23 cellular contexts compared by ENCODE assay signal in the genomic region with DNA sequence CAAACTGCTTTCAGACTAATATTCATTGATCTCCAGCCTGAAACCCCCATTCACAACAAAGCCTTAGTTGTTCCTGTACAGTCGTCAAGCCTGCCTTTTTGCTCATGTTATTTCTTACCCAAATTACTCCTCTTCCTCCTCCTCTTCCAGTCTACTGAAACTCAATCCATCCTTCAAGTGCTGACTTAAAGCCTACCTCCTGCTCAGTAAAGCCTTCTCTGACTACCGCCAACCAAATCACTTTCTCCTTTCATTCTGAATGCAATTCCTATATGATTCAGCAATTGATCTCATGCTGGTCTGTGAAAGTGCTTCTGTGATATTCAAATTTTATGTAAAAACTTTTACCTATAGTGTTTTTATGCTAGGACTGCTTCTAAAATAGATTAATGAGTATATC. TPM values are rescaled to one million over a fixed set of nuclear protein-coding genes. Genes with fewer than 3 reads are reported as not detected.
DNase-seq lines count a peak whose midpoint lies in the region; ATAC-seq and TF ChIP-seq lines count a peak whose summit lies in the region.
"Had no signal": no experiment of that assay in that cellular context is flagged by ENCODE, and none has a peak within 500 bp of the region (broad histone marks: within the 10 kb centered on the region; RNA-seq: fewer than 3 reads in every experiment).

No MANE protein-coding gene starts in this region.

- no peak for DNase-seq in MCF 10A (ENCODE audit: unreplicated experiment)
- no peak for DNase-seq in breast epithelium (ENCODE audit: low spot score in 2 of 2)
- no peak for DNase-seq in central memory CD8-positive, alpha-beta T cell (ENCODE audit: low spot score in 2 of 2)
- DNase-seq in left cardiac atrium = no peak
- DNase-seq in sigmoid colon = no peak
- no peak for DNase-seq in HK-2 (ENCODE audit: unreplicated experiment)
- DNase-seq: AML-193; CD4-positive, alpha-beta T cell; COR-L47; KBM-7; MG63; NCI-H1105 treated with DMSO at 0.1 percent for 48 hours; NCI-H146; NCI-H2029; NCI-H446 treated with DMSO at 0.1 percent for 48 hours; NCI-H526 treated with DMSO at 0.1 percent for 48 hours; PC-9; SJCRH30 had no signal

- TF ChIP-seq CTCF in MCF 10A (IDR thresholded peaks at IDR 0.05; ENCODE audit: unreplicated experiment) (no peak), breast epithelium (IDR thresholded peaks at IDR 0.05) (no peak), sigmoid colon (IDR thresholded peaks at IDR 0.05) (no peak)

- H3K9me3 ChIP-seq in breast epithelium (no peaks in the 10 kb centered on the region), HUES48 (ENCODE audit: control insufficient read depth, insufficient read depth, low read length) (no peaks in the 10 kb centered on the region), sigmoid colon (no peaks in the 10 kb centered on the region)
- H3K9me3 ChIP-seq: A549; BLaER1 treated with 17β-estradiol and CSF1 and Interleukin-3, amounts not matched to agents 10 nM and 100 nM; MG63; SJCRH30 had no signal

- ATAC-seq in central memory CD8-positive, alpha-beta T cell (replicated peaks; ENCODE audit: extremely low read depth, poor library complexity, severe bottlenecking) = no peak
- no peak for ATAC-seq in left cardiac atrium
- ATAC-seq: A549, Right ventricle myocardium inferior, SK-N-SH treated with all-trans-retinoic acid at 6 μM for 48 hours had no signal

- H3K27ac Mint-ChIP-seq in MCF 10A (ENCODE audit: low read depth, unreplicated experiment) = peak overlapping the region; percentile 0
- H3K27ac Mint-ChIP-seq in central memory CD8-positive, alpha-beta T cell (ENCODE audit: low read depth) = peak overlapping the region; percentile 11
- H3K27ac Mint-ChIP-seq: CD4-positive, alpha-beta T cell had no signal

- no peaks in the 10 kb centered on the region for H3K27me3 ChIP-seq in breast epithelium
- H3K27me3 ChIP-seq in HUES48 (ENCODE audit: control insufficient read depth, insufficient read depth, low read length) = no peaks in the 10 kb centered on the region
- no peaks in the 10 kb centered on the region for H3K27me3 ChIP-seq in sigmoid colon
- H3K27me3 ChIP-seq: BLaER1 treated with 17β-estradiol and CSF1 and Interleukin-3, amounts not matched to agents 10 nM and 100 nM; MG63; SJCRH30 had no signal

- WGBS in sigmoid colon, 2 donors = 85 to 90% methylated on average over 2 of the region's 2 CpGs

- intact Hi-C loops in MCF 10A (cut with micrococcal nuclease) (no loop called here), breast epithelium (cut with DNase I; ENCODE audit: low total_unique reads) (no loop called here), left cardiac atrium (cut with DNase I) (no loop called here), sigmoid colon (cut with DNase I) (no loop called here)

- H3K9ac ChIP-seq in HUES48 (ENCODE audit: low read depth, low read length) = no peak overlapping the region
- H3K9ac ChIP-seq: BLaER1 treated with 17β-estradiol and CSF1 and Interleukin-3, amounts not matched to agents 10 nM and 100 nM had no signal

- no peaks in the 10 kb centered on the region for H3K4me1 ChIP-seq in breast epithelium
- H3K4me1 ChIP-seq in HUES48 (ENCODE audit: control insufficient read depth, insufficient read depth, low read length) = peaks cover 9% of the 10 kb centered on the region
- H3K4me1 ChIP-seq in sigmoid colon = no peaks in the 10 kb centered on the region
- H3K4me1 ChIP-seq: A549; BLaER1 treated with 17β-estradiol and CSF1 and Interleukin-3, amounts not matched to agents 10 nM and 100 nM; SJCRH30 had no signal

- H3K36me3 ChIP-seq in breast epithelium (peaks cover 15% of the 10 kb centered on the region), HUES48 (ENCODE audit: control insufficient read depth, insufficient read depth, low read length) (peaks cover 84% of the 10 kb centered on the region), sigmoid colon (peaks cover 0 to 96% (median 37%) of the 10 kb centered on the region in 4 donors)

- H3K36me3 Mint-ChIP-seq in MCF 10A (ENCODE audit: insufficient read depth, unreplicated experiment) = peaks cover 98% of the 10 kb centered on the region
- H3K36me3 Mint-ChIP-seq in central memory CD8-positive, alpha-beta T cell (ENCODE audit: insufficient read depth) = peaks cover 75% of the 10 kb centered on the region

- CTCF ChIA-PET in MCF 10A (lab: Yijun Ruan, JAX) = interaction anchor here (1.0 to 1.1 kb wide), 2 partner anchors 16 to 24 kb away, joined by 4 read pairs; no protein-coding TSS in a partner anchor

- H3K27me3 Mint-ChIP-seq in MCF 10A (ENCODE audit: insufficient read depth, unreplicated experiment) = no peaks in the 10 kb centered on the region
- H3K27me3 Mint-ChIP-seq in central memory CD8-positive, alpha-beta T cell = no peaks in the 10 kb centered on the region
- H3K27me3 Mint-ChIP-seq: CD4-positive, alpha-beta T cell had no signal

- H3K27ac ChIP-seq in breast epithelium = no peak overlapping the region
- peak overlapping the region; percentile 44 for H3K27ac ChIP-seq in HUES48 (ENCODE audit: low read depth, low read length)
- no peak overlapping the region for H3K27ac ChIP-seq in sigmoid colon
- H3K27ac ChIP-seq: A549; BLaER1 treated with 17β-estradiol and CSF1 and Interleukin-3, amounts not matched to agents 10 nM and 100 nM; PC-9; SJCRH30 had no signal

- TF ChIP-seq EP300 in sigmoid colon (IDR thresholded peaks at IDR 0.05) = no peak

- TF ChIP-seq POLR2A in breast epithelium (IDR thresholded peaks at IDR 0.05) (no peak), sigmoid colon (IDR thresholded peaks at IDR 0.05) (no peak)

- no peaks in the 10 kb centered on the region for H3K9me3 Mint-ChIP-seq in MCF 10A (ENCODE audit: unreplicated experiment)
- no peaks in the 10 kb centered on the region for H3K9me3 Mint-ChIP-seq in central memory CD8-positive, alpha-beta T cell
- H3K9me3 Mint-ChIP-seq: CD4-positive, alpha-beta T cell had no signal

- POLR2A ChIA-PET in MCF 10A (lab: Yijun Ruan, JAX) = interaction anchor here (0.8 to 2.0 kb wide), 3 partner anchors 9 to 19 kb away, joined by 3 to 7 read pairs (median 4); no protein-coding TSS in a partner anchor

- H3K4me3 ChIP-seq in breast epithelium (no peak overlapping the region), HUES48 (ENCODE audit: low read depth, low read length) (no peak overlapping the region), sigmoid colon (no peak overlapping the region)
- H3K4me3 ChIP-seq: A549; BLaER1 treated with 17β-estradiol and CSF1 and Interleukin-3, amounts not matched to agents 10 nM and 100 nM; MG63; PC-9; SJCRH30 had no signal

- no peaks in the 10 kb centered on the region for H3K4me1 Mint-ChIP-seq in MCF 10A (ENCODE audit: insufficient read depth, unreplicated experiment)
- peaks cover 5% of the 10 kb centered on the region for H3K4me1 Mint-ChIP-seq in central memory CD8-positive, alpha-beta T cell

- H3K4me3 Mint-ChIP-seq in MCF 10A (ENCODE audit: unreplicated experiment) = no peak overlapping the region
- no peak overlapping the region for H3K4me3 Mint-ChIP-seq in central memory CD8-positive, alpha-beta T cell
- H3K4me3 Mint-ChIP-seq: CD4-positive, alpha-beta T cell had no signal

- no TSS peak for BruUV-seq in MCF 10A (replicated peaks; lab: Mats Ljungman, UMichigan)

RNA-seq across cellular contexts. Expression of a gene that starts 18.6 kb away (rescaled TPM):
- total RNA-seq in MCF 10A (2022) (31.8 and 37.6 TPM in 2 replicates), breast epithelium (10 to 100 TPM; 15.4 to 18.3 (median 16.3) TPM), left cardiac atrium (10 to 100 TPM; 10.8 to 14.7 TPM), sigmoid colon (10 to 100 TPM; 11.1 to 18.0 (median 15.0) TPM)
- 10 to 100 TPM; 10.6 to 13.7 (median 12.0) TPM for polyA plus RNA-seq in sigmoid colon

RNA-seq across cellular contexts. Expression of a gene that starts 18.7 kb away (rescaled TPM):
- 25.8 and 35.5 TPM in 2 replicates for total RNA-seq in MCF 10A (2022)
- total RNA-seq in breast epithelium = 10 to 100 TPM in 2 of 3 donors, 1 to 10 TPM in 1; 9.3 to 14.1 (median 12.7) TPM
- total RNA-seq in left cardiac atrium = 1 to 10 TPM; 3.6 to 8.4 TPM
- total RNA-seq in sigmoid colon = 10 to 100 TPM in 1 of 4 donors, 1 to 10 TPM in 3; 4.3 to 11.7 (median 7.4) TPM
- 1 to 10 TPM in 1 of 3 donors, under 1 TPM in 2; 0.60 to 5.2 (median 0.92) TPM for polyA plus RNA-seq in sigmoid colon

RNA-seq across cellular contexts. Expression of a gene that starts 48.9 kb away (rescaled TPM):
- 34.8 and 38.4 TPM in 2 replicates for total RNA-seq in MCF 10A (2022)
- total RNA-seq in breast epithelium = 10 to 100 TPM; 13.8 to 18.6 (median 17.0) TPM
- total RNA-seq in left cardiac atrium = 10 to 100 TPM; 10.1 to 14.8 TPM
- total RNA-seq in sigmoid colon = 10 to 100 TPM; 12.1 to 19.4 (median 16.5) TPM
- 1 to 10 TPM; 4.4 to 9.6 (median 5.4) TPM for polyA plus RNA-seq in sigmoid colon
